Comparison of ENCODE assay signal across 22 cellular contexts in genomic region chr2:126187665-126188064, GRCh38.
DNase-seq lines count a peak whose midpoint lies in the region; ATAC-seq and TF ChIP-seq lines count a peak whose summit lies in the region.
"Had no signal": no experiment of that assay in that cellular context is flagged by ENCODE, and none has a peak within 500 bp of the region (broad histone marks: within the 10 kb centered on the region; RNA-seq: fewer than 3 reads in every experiment).

No MANE protein-coding gene starts in this region.

- no peak overlapping the region for H3K4me3 ChIP-seq in fibroblast of pulmonary artery (replicated peaks; ENCODE audit: low read depth, low read length)
- H3K4me3 ChIP-seq: BLaER1, GM23338, HAP-1 had no signal

- H3K4me3 Mint-ChIP-seq in neural crest cell, result no peak overlapping the region
- H3K4me3 Mint-ChIP-seq in stimulated activated naive B cell treated with anti-CD40 and anti-IgM and Interleukin-4, amounts not matched to agents 10 μg/mL and 1 μg/mL and 100 μg/mL, for 72 hours, result no peak overlapping the region
- H3K4me3 Mint-ChIP-seq: CD4-positive, alpha-beta memory T cell; GM23338 had no signal

- DNase-seq in T1000 (lab: John Stamatoyannopoulos, UW) (peak; percentile 25), fibroblast of pulmonary artery (ENCODE audit: low read depth) (peak; percentile 28), neural crest cell (ENCODE audit: low read depth, low spot score) (no peak), SIG-M5 (lab: John Stamatoyannopoulos, UW) (no peak), iPS-NIHi11 (ENCODE audit: low spot score) (no peak), SKM-1 treated with dmso at 0.1 percent for 144 hours (lab: John Stamatoyannopoulos, UW; ENCODE audit: unreplicated experiment) (no peak)
- DNase-seq in stimulated activated naive B cell treated with anti-CD40 and anti-IgM and Interleukin-4, amounts not matched to agents 10 μg/mL and 1 μg/mL and 100 μg/mL, for 72 hours, result no peak
- DNase-seq: Caco-2; CD4-positive, alpha-beta memory T cell; DMS 273 treated with DMSO at 0.1 percent for 48 hours; DMS79 treated with DMSO at 0.1 percent for 48 hours; IMR-90; MV-4-11; NCI-H1105 treated with DMSO at 0.1 percent for 48 hours; NCI-H2029 treated with DMSO at 0.1 percent for 48 hours; NCI-H2171 treated with DMSO at 0.1 percent for 48 hours; NCI-H524 treated with DMSO at 0.1 percent for 48 hours; NCI-H82 had no signal

- no peak for ATAC-seq in stimulated activated naive B cell treated with anti-CD40 and anti-IgM and Interleukin-4, amounts not matched to agents 10 μg/mL and 1 μg/mL and 100 μg/mL, for 72 hours (replicated peaks)
- ATAC-seq: GM23338, Panc1 had no signal

- peak overlapping the region; percentile 9 for H3K27ac Mint-ChIP-seq in neural crest cell (ENCODE audit: unreplicated experiment)
- H3K27ac Mint-ChIP-seq in stimulated activated naive B cell treated with anti-CD40 and anti-IgM and Interleukin-4, amounts not matched to agents 10 μg/mL and 1 μg/mL and 100 μg/mL, for 72 hours, result no peak overlapping the region
- H3K27ac Mint-ChIP-seq: CD4-positive, alpha-beta memory T cell; GM23338 had no signal

- peaks cover 2% of the 10 kb centered on the region for H3K36me3 Mint-ChIP-seq in neural crest cell (ENCODE audit: low read depth)
- no peaks in the 10 kb centered on the region for H3K36me3 Mint-ChIP-seq in stimulated activated naive B cell treated with anti-CD40 and anti-IgM and Interleukin-4, amounts not matched to agents 10 μg/mL and 1 μg/mL and 100 μg/mL, for 72 hours
- H3K36me3 Mint-ChIP-seq: CD4-positive, alpha-beta memory T cell had no signal

- no peaks in the 10 kb centered on the region for H3K27me3 Mint-ChIP-seq in neural crest cell (ENCODE audit: low read depth)
- no peaks in the 10 kb centered on the region for H3K27me3 Mint-ChIP-seq in stimulated activated naive B cell treated with anti-CD40 and anti-IgM and Interleukin-4, amounts not matched to agents 10 μg/mL and 1 μg/mL and 100 μg/mL, for 72 hours
- H3K27me3 Mint-ChIP-seq: CD4-positive, alpha-beta memory T cell had no signal

- H3K9me3 Mint-ChIP-seq in neural crest cell, result peaks cover 2% of the 10 kb centered on the region
- H3K9me3 Mint-ChIP-seq in stimulated activated naive B cell treated with anti-CD40 and anti-IgM and Interleukin-4, amounts not matched to agents 10 μg/mL and 1 μg/mL and 100 μg/mL, for 72 hours, result no peaks in the 10 kb centered on the region
- H3K9me3 Mint-ChIP-seq: GM23338 had no signal

- TF ChIP-seq CTCF in fibroblast of pulmonary artery (IDR thresholded peaks at IDR 0.05; ENCODE audit: low read length, missing control alignments), result no peak
- TF ChIP-seq CTCF in neural crest cell (conservative IDR thresholded peaks at IDR 0.05), result no peak

- H3K4me1 Mint-ChIP-seq in neural crest cell, result peaks cover 9% of the 10 kb centered on the region
- no peaks in the 10 kb centered on the region for H3K4me1 Mint-ChIP-seq in stimulated activated naive B cell treated with anti-CD40 and anti-IgM and Interleukin-4, amounts not matched to agents 10 μg/mL and 1 μg/mL and 100 μg/mL, for 72 hours
- H3K4me1 Mint-ChIP-seq: CD4-positive, alpha-beta memory T cell; GM23338 had no signal

Comparison
In these comparisons a context has a peak if more than half of its experiments do, and no peak if none do; other contexts are left out.
1. DNase-seq: peak in T1000 (single experiment) and fibroblast of pulmonary artery (single experiment); none in neural crest cell (single experiment), stimulated activated naive B cell treated with anti-CD40 and anti-IgM and Interleukin-4, amounts not matched to agents 10 μg/mL and 1 μg/mL and 100 μg/mL, for 72 hours (single experiment), SIG-M5 (single experiment), iPS-NIHi11 (single experiment) and SKM-1 treated with dmso at 0.1 percent for 144 hours (single experiment).